10 cellular contexts compared by ENCODE assay signal in the genomic region with DNA sequence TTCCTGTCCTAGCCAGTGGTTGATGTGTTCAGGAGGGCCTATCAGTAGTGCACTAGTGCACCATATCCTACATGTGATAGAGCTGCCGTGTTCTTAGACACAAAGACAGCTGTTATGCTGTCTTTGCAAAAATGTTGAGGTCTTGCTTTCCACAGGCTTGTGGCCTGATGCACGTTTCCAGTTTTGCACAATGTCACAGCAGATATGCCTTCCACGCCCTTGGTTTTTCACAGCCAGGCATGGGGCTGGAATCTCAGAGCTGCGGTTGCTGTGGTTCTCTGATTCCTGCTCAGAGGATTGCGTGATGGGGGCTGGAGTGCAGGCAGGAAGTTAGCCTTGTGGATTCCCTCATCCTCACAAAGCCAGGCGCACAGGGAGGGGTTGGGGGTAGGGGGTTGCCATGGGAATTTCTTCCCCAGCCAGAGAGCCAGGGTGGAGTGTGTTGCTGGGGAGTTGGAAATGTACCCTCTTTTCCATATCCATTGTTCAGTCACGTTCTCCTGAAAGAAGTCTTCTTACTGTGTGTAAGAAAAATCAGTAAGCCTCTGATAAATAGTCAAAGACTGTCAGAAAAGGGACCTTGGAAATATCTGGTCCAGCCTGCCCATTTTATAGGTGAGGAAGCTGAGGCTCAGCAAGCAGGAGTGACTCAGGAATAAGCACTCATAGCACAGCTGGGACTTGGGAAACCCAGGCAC.
DNase-seq lines count a peak whose midpoint lies in the region; ATAC-seq and TF ChIP-seq lines count a peak whose summit lies in the region.
"Had no signal": no experiment of that assay in that cellular context is flagged by ENCODE, and none has a peak within 500 bp of the region (broad histone marks: within the 10 kb centered on the region; RNA-seq: fewer than 3 reads in every experiment).

No MANE protein-coding gene starts in this region.

- H3K27me3 ChIP-seq in gastroesophageal sphincter = no peaks in the 10 kb centered on the region

- H3K36me3 Mint-ChIP-seq in activated T-cell treated with anti-CD3 and anti-CD28 coated beads, Interleukin-2, amount 50 U/mL, for 24 hours (ENCODE audit: low read depth) = peaks cover 9% of the 10 kb centered on the region
- H3K36me3 Mint-ChIP-seq in T-cell = peaks cover 5% of the 10 kb centered on the region

- ATAC-seq in T-cell (replicated peaks in 1 of 4) (peak in 1 of 4 experiments; percentile 26), gastroesophageal sphincter (no peak)

- no peak for TF ChIP-seq POLR2A in gastroesophageal sphincter (IDR thresholded peaks at IDR 0.05)

- H3K27ac Mint-ChIP-seq in activated T-cell treated with anti-CD3 and anti-CD28 coated beads, Interleukin-2, amount 50 U/mL, for 24 hours = peak overlapping the region; percentile 65
- peak overlapping the region; percentile 58 to 63 for H3K27ac Mint-ChIP-seq in T-cell

- DNase-seq in activated T-cell treated with anti-CD3 and anti-CD28 coated beads, Interleukin-2, amount 50 U/mL, for 24 hours = peak; percentile 30
- DNase-seq in activated T-cell treated with anti-CD3 and anti-CD28 coated beads, Interleukin-2, amount 50 U/mL, for 48 hours = no peak
- DNase-seq in T-cell (no peak), stromal cell of bone marrow (ENCODE audit: low read depth) (peak; percentile 69), cerebellum (ENCODE audit: low spot score) (no peak), NCI-H1105 treated with DMSO at 0.1 percent for 48 hours (lab: John Stamatoyannopoulos, UW) (no peak), NCI-H1694 (lab: John Stamatoyannopoulos, UW) (no peak)
- DNase-seq: C1 segment of cervical spinal cord, NCI-H1417 treated with DMSO at 0.1 percent for 48 hours had no signal

- H3K27me3 Mint-ChIP-seq in activated T-cell treated with anti-CD3 and anti-CD28 coated beads, Interleukin-2, amount 50 U/mL, for 24 hours = no peaks in the 10 kb centered on the region
- no peaks in the 10 kb centered on the region for H3K27me3 Mint-ChIP-seq in T-cell

- H3K4me1 ChIP-seq in gastroesophageal sphincter = peaks cover 20 to 100% (median 72%) of the 10 kb centered on the region in 3 donors

- H3K4me1 Mint-ChIP-seq in activated T-cell treated with anti-CD3 and anti-CD28 coated beads, Interleukin-2, amount 50 U/mL, for 24 hours (ENCODE audit: low read depth) = peaks cover 94% of the 10 kb centered on the region
- H3K4me1 Mint-ChIP-seq in T-cell = peaks cover 86 to 99% (median 95%) of the 10 kb centered on the region in 3 donors

- no peak overlapping the region for H3K4me3 Mint-ChIP-seq in activated T-cell treated with anti-CD3 and anti-CD28 coated beads, Interleukin-2, amount 50 U/mL, for 24 hours
- peak overlapping the region in 1 of 3 donors; percentile 17 for H3K4me3 Mint-ChIP-seq in T-cell

- no peaks in the 10 kb centered on the region for H3K36me3 ChIP-seq in gastroesophageal sphincter

- no peak for TF ChIP-seq CTCF in gastroesophageal sphincter (IDR thresholded peaks at IDR 0.05)

- WGBS in gastroesophageal sphincter (ENCODE audit: low coverage in 1 of 2), 2 donors = 88 to 100% methylated on average over 1 to 4 of the region's 7 CpGs

- H3K9me3 ChIP-seq in gastroesophageal sphincter = no peaks in the 10 kb centered on the region

- no peaks in the 10 kb centered on the region for H3K9me3 Mint-ChIP-seq in activated T-cell treated with anti-CD3 and anti-CD28 coated beads, Interleukin-2, amount 50 U/mL, for 24 hours
- no peaks in the 10 kb centered on the region for H3K9me3 Mint-ChIP-seq in T-cell

- CTCF ChIA-PET in T-cell (lab: Charles Lee) = no interaction called here

- H3K27ac ChIP-seq in gastroesophageal sphincter = peak overlapping the region in 3 of 4 donors; percentile 14 to 86 (median 85)

- H3K4me3 ChIP-seq in gastroesophageal sphincter = no peak overlapping the region

- no peak for TF ChIP-seq EP300 in gastroesophageal sphincter (IDR thresholded peaks at IDR 0.05)

- POLR2A ChIA-PET in T-cell (lab: Charles Lee) = no interaction called here

Comparison
In these comparisons a context has a peak if more than half of its experiments do, and no peak if none do; other contexts are left out.
1. DNase-seq: peak in activated T-cell treated with anti-CD3 and anti-CD28 coated beads, Interleukin-2, amount 50 U/mL, for 24 hours (single experiment) and stromal cell of bone marrow (single experiment); none in activated T-cell treated with anti-CD3 and anti-CD28 coated beads, Interleukin-2, amount 50 U/mL, for 48 hours (0 of 2), T-cell (0 of 34), cerebellum (single experiment), NCI-H1105 treated with DMSO at 0.1 percent for 48 hours (single experiment) and NCI-H1694 (single experiment).